ENCODE assay signal across 1 cellular context in genomic region chr13:48412881-48413351, GRCh38.
TF ChIP-seq lines count a peak whose summit lies in the region.

TSS of gene LPAR6 (minus strand) at chr13:48413113. CDS start at chr13:48412423, 690 bp downstream.

TF ChIP-seq in SK-N-SH, 30 proteins besides CTCF, POLR2A, EP300 and RAD21:
- TF ChIP-seq JUND (IDR thresholded peaks at IDR 0.05): no peak
- TF ChIP-seq EZH2phosphoT487 (IDR thresholded peaks at IDR 0.05; ENCODE audit: borderline replicate concordance, low read depth): no peak
- no peak for TF ChIP-seq ELF1 (IDR thresholded peaks at IDR 0.05)
- TF ChIP-seq IRF3 (IDR thresholded peaks at IDR 0.05; ENCODE audit: low read depth, low read length): no peak
- no peak for TF ChIP-seq GATA2 (CRISPR knock-in tag; IDR thresholded peaks at IDR 0.05)
- no peak for TF ChIP-seq USF2 (IDR thresholded peaks at IDR 0.05; ENCODE audit: borderline replicate concordance, low read depth, low read length)
- no peak for TF ChIP-seq CHD2 (IDR thresholded peaks at IDR 0.05; ENCODE audit: low read length, partially characterized antibody)
- TF ChIP-seq SMC3 (IDR thresholded peaks at IDR 0.05; ENCODE audit: low read depth, low read length): no peak
- no peak for TF ChIP-seq RFX5 (IDR thresholded peaks at IDR 0.05; ENCODE audit: low read length)
- no peak for TF ChIP-seq MAX (IDR thresholded peaks at IDR 0.05; ENCODE audit: low read depth)
- no peak for TF ChIP-seq SIN3A (IDR thresholded peaks at IDR 0.05; ENCODE audit: borderline replicate concordance, low read depth, low read length)
